ENCODE assay signal across 1 cellular context in the genomic region with DNA sequence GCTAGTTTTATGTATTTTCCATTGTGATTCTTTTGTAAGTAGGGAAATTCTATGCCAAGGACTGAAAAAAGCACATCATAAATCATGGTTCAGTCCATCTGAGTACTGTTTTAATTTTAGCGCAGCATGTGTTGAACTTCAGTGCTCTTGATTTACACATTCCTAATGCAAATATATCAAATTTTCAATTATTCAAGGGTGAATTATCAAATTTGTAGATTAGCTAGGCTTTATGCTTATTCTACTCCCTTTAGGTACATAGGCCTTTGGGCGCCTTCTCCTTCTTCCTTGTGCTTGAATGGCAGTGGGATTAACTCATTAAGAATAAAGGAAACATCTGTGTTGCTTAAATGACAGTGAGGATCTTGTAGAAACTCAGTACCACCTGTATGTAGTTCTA.
TF ChIP-seq lines count a peak whose summit lies in the region.

No MANE protein-coding gene starts in this region.

TF ChIP-seq in K562, 482 proteins besides CTCF, POLR2A, EP300 and RAD21:
- no peak for TF ChIP-seq TFAP4 (CRISPR knock-in tag; IDR thresholded peaks at IDR 0.05; ENCODE audit: borderline replicate concordance)
- peak; percentile 2 for TF ChIP-seq MEIS2 (IDR thresholded peaks at IDR 0.05; ENCODE audit: partially characterized antibody)
